Comparison of ENCODE assay signal across 1 cellular context in the genomic region with DNA sequence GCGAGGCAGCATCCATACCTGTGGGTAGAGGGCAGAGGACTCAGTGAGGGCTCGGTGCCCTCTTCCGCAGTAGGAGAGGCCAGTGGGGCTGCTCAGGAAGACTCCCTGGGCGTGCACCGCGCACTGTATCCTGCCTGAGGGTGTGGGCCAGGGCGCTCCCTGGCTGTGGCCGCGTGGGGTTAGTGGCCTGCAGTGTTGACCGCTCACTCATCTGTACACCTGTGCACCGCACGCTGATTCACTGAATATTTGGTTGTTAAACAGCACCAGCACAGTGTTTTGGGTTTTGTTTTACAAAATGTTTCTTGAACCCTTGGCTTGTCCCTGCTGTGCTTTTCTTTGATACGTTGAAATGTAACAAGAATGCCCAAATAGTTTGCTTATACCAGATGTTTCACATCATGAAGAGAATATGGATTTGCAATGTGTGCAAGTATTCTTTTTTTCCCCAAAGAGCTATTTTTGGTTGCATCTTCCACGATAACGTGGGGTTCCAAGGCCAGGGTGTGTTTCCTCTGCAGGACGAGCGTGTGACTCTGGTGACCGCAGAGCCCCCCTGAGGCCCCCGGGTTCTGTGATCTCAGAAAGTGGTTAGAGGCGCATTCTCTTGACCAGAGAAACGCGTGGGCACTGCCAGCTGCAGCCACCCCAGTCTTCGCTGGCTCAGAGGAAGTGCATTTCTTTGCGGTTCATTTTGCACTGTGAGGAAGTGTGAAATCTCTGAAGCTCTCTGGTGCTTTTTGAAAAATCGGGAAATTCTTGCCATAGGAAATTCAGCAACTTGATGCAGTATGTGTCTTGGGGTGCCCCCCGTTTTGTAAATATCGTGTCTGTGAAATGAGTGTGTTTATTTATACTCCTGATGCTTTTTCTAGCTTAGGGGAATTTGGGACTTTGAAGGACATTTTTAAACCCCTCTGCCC.
A peak's percentile ranks its signal among the peaks of the same experiment; 100 is the strongest.
TF ChIP-seq lines count a peak whose summit lies in the region.

No MANE protein-coding gene starts in this region.

TF ChIP-seq in GM12878, 131 proteins besides CTCF, POLR2A, EP300 and RAD21 (continued from another document and continues in another):
- TF ChIP-seq ZNF207 (IDR thresholded peaks at IDR 0.05; ENCODE audit: borderline replicate concordance) (0 out of 2 replicates have a peak, but pooled peaks have one; percentile 13), SPI1 (IDR thresholded peaks at IDR 0.05; ENCODE audit: borderline replicate concordance, insufficient read depth, low read depth, low read length) (peak; percentile 95), MLLT1 (IDR thresholded peaks at IDR 0.05) (peak; percentile 72), ZZZ3 (IDR thresholded peaks at IDR 0.05; ENCODE audit: control insufficient read depth, insufficient read length, low read depth) (no peak), STAT1 (conservative IDR thresholded peaks at IDR 0.05) (no peak), ATF7 (IDR thresholded peaks at IDR 0.05; ENCODE audit: low read depth) (peak; percentile 83), NKRF (conservative IDR thresholded peaks at IDR 0.05) (no peak), HDAC6 (IDR thresholded peaks at IDR 0.05; ENCODE audit: unreplicated experiment) (no peak), SIN3A (IDR thresholded peaks at IDR 0.05; ENCODE audit: low read depth, low read length) (no peak), NR2F1 (conservative IDR thresholded peaks at IDR 0.05) (peak; percentile 84), RAD51 (IDR thresholded peaks at IDR 0.05) (0 out of 2 replicates have a peak, but pooled peaks have one; percentile 19), TBL1XR1 (IDR thresholded peaks at IDR 0.05; ENCODE audit: low read depth, low read length) (peak; percentile 92), NR2C1 (IDR thresholded peaks at IDR 0.05) (no peak), CEBPB (IDR thresholded peaks at IDR 0.05; ENCODE audit: borderline replicate concordance in 1 of 2, low read depth in 2 of 2, low read length in 2 of 2) (no peak), RBBP5 (conservative IDR thresholded peaks at IDR 0.05) (no peak), TCF7 (IDR thresholded peaks at IDR 0.05; ENCODE audit: borderline replicate concordance) (no peak), CREM (IDR thresholded peaks at IDR 0.05; ENCODE audit: low read depth) (peak; percentile 93), RELA (IDR thresholded peaks at IDR 0.05; ENCODE audit: borderline replicate concordance, partially characterized antibody) (peak; percentile 53), JUNB (IDR thresholded peaks at IDR 0.05) (peak; percentile 72; the same call in 1 of the 2 replicates), WRNIP1 (IDR thresholded peaks at IDR 0.05; ENCODE audit: borderline replicate concordance, low read depth, low read length) (no peak), SP1 (IDR thresholded peaks at IDR 0.05; ENCODE audit: low read depth, low read length) (peak; percentile 82), CBFB (IDR thresholded peaks at IDR 0.05; ENCODE audit: low read depth) (peak; percentile 99), ZNF622 (IDR thresholded peaks at IDR 0.05) (no peak), NFYA (IDR thresholded peaks at IDR 0.05; ENCODE audit: borderline replicate concordance, low read depth, low read length) (no peak), FOXM1 (IDR thresholded peaks at IDR 0.05; ENCODE audit: low read depth, low read length) (no peak), EGR1 (IDR thresholded peaks at IDR 0.05; ENCODE audit: borderline replicate concordance in 1 of 2, low read depth in 2 of 2, low read length in 2 of 2) (peak in 1 of 2 experiments; percentile 98; a peak in 2 of 3 replicates), SRF (IDR thresholded peaks at IDR 0.05; ENCODE audit: low read depth in 2 of 2, low read length in 2 of 2) (peak in 1 of 2 experiments; percentile 69; a peak in 2 of 4 replicates), BCL11A (IDR thresholded peaks at IDR 0.05; ENCODE audit: low read depth, low read length) (peak; percentile 98), SUPT20H (IDR thresholded peaks at IDR 0.05; ENCODE audit: borderline replicate concordance, control insufficient read depth, low read depth, low read length) (no peak), TAF1 (IDR thresholded peaks at IDR 0.05; ENCODE audit: borderline replicate concordance, low read depth, low read length) (peak; percentile 48; the same call in 1 of the 2 replicates), SUZ12 (IDR thresholded peaks at IDR 0.05; ENCODE audit: unreplicated experiment) (no peak), ESRRA (IDR thresholded peaks at IDR 0.05; ENCODE audit: low read length) (no peak), EED (IDR thresholded peaks at IDR 0.05; ENCODE audit: low read depth) (peak; percentile 98), HDAC2 (IDR thresholded peaks at IDR 0.05) (no peak), BACH1 (IDR thresholded peaks at IDR 0.05; ENCODE audit: borderline replicate concordance) (peak; percentile 76; the same call in 1 of the 2 replicates), RUNX3 (IDR thresholded peaks at IDR 0.05; ENCODE audit: low read length) (no peak), YY1 (IDR thresholded peaks at IDR 0.05; ENCODE audit: low read depth, low read length) (0 out of 2 replicates have a peak, but pooled peaks have one; percentile 45), NFIC (IDR thresholded peaks at IDR 0.05; ENCODE audit: low read depth, low read length) (no peak), SREBF2 (IDR thresholded peaks at IDR 0.05; ENCODE audit: low read length) (no peak), TCF12 (IDR thresholded peaks at IDR 0.05; ENCODE audit: low read depth, low read length) (peak; percentile 99), CHD4 (IDR thresholded peaks at IDR 0.05) (no peak), ZSCAN29 (IDR thresholded peaks at IDR 0.05) (0 out of 2 replicates have a peak, but pooled peaks have one; percentile 4), ZBTB4 (CRISPR knock-in tag; IDR thresholded peaks at IDR 0.05) (no peak), CUX1 (IDR thresholded peaks at IDR 0.05; ENCODE audit: insufficient replicate concordance, low read depth, low read length) (peak; percentile 92), JUND (IDR thresholded peaks at IDR 0.05; ENCODE audit: low read depth, low read length) (0 out of 2 replicates have a peak, but pooled peaks have one; percentile 8)
- TF ChIP-seq, protein P1, sequence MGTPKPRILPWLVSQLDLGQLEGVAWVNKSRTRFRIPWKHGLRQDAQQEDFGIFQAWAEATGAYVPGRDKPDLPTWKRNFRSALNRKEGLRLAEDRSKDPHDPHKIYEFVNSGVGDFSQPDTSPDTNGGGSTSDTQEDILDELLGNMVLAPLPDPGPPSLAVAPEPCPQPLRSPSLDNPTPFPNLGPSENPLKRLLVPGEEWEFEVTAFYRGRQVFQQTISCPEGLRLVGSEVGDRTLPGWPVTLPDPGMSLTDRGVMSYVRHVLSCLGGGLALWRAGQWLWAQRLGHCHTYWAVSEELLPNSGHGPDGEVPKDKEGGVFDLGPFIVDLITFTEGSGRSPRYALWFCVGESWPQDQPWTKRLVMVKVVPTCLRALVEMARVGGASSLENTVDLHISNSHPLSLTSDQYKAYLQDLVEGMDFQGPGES (IDR thresholded peaks at IDR 0.05) = no peak
- TF ChIP-seq, protein P2, sequence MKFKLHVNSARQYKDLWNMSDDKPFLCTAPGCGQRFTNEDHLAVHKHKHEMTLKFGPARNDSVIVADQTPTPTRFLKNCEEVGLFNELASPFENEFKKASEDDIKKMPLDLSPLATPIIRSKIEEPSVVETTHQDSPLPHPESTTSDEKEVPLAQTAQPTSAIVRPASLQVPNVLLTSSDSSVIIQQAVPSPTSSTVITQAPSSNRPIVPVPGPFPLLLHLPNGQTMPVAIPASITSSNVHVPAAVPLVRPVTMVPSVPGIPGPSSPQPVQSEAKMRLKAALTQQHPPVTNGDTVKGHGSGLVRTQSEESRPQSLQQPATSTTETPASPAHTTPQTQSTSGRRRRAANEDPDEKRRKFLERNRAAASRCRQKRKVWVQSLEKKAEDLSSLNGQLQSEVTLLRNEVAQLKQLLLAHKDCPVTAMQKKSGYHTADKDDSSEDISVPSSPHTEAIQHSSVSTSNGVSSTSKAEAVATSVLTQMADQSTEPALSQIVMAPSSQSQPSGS (IDR thresholded peaks at IDR 0.05; ENCODE audit: low read length) = no peak
- TF ChIP-seq, protein P3, sequence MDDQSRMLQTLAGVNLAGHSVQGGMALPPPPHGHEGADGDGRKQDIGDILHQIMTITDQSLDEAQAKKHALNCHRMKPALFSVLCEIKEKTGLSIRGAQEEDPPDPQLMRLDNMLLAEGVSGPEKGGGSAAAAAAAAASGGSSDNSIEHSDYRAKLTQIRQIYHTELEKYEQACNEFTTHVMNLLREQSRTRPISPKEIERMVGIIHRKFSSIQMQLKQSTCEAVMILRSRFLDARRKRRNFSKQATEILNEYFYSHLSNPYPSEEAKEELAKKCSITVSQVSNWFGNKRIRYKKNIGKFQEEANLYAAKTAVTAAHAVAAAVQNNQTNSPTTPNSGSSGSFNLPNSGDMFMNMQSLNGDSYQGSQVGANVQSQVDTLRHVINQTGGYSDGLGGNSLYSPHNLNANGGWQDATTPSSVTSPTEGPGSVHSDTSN (IDR thresholded peaks at IDR 0.05; ENCODE audit: insufficient replicate concordance, low read depth, low read length) = no peak
